9 cellular contexts compared by ENCODE assay signal in the genomic region with DNA sequence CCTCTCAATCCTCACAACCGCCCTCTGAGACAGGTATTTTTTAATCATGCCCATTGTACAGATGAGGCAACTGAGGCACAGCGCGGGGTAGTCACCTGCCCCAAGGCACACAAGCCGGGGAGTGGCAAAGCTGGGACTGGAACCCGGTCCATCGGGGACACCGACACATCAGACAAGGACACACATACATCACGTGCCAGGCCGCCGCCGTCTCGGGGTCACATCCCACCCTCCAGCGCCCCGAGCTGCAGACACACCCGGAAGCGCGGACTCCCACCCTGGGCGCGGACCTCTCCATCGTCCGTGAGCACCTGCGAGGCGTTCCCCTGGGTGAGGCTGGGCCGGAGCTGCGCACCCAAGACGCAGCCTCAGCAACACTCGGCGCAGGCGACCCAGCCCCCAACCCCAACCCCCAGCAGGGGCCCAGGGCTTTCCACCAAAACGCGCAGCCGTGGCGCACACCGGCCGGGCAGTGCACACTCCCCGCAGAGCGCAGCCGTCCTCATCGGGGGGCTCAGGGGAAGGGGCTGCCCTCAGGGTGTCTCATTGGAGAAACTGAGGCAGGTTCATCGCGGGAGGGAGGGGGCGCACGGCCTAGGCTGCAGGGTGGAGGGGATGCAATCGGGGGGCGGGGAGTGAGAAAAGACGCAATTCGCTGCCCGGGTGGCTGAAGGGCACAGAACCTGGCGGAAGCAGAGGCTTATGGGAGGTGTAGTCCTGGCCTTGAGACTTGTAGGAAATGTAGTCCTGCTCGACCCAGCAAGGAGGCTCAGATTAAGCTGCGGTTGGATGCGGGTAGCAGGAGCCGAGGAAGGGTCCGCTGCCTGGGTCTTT. TPM values are rescaled to one million over a fixed set of nuclear protein-coding genes. Genes with fewer than 3 reads are reported as not detected.
A peak's percentile ranks its signal among the peaks of the same experiment; 100 is the strongest.
DNase-seq lines count a peak whose midpoint lies in the region; ATAC-seq and TF ChIP-seq lines count a peak whose summit lies in the region.
"Had no signal": no experiment of that assay in that cellular context is flagged by ENCODE, and none has a peak within 500 bp of the region (broad histone marks: within the 10 kb centered on the region; RNA-seq: fewer than 3 reads in every experiment).

No MANE protein-coding gene starts in this region.

- POLR2A ChIA-PET in activated CD8-positive, alpha-beta T cell treated with anti-CD3 and anti-CD28 coated beads, Interleukin-2, amount 10 ng/mL, durations not matched to agents 7 days and 5 days (lab: Charles Lee): interaction anchor here (0.5 kb wide), 1 partner anchor 1164 kb away, joined by 3 read pairs; a partner anchor contains a TSS

- H3K9me3 Mint-ChIP-seq in activated CD8-positive, alpha-beta T cell treated with anti-CD3 and anti-CD28 coated beads, Interleukin-2, amount 10 ng/mL, durations not matched to agents 7 days and 5 days (ENCODE audit: insufficient read depth): no peaks in the 10 kb centered on the region
- no peaks in the 10 kb centered on the region for H3K9me3 Mint-ChIP-seq in endothelial cell (ENCODE audit: unreplicated experiment)
- H3K9me3 Mint-ChIP-seq: dendritic cell treated with granulocyte-macrophage colony-stimulating factor and Interleukin-4, amounts not matched to agents 40 ng/mL and 50 ng/mL, for 4 days had no signal

- no peak overlapping the region for H3K4me3 Mint-ChIP-seq in activated CD8-positive, alpha-beta T cell treated with anti-CD3 and anti-CD28 coated beads, Interleukin-2, amount 10 ng/mL, durations not matched to agents 7 days and 5 days
- H3K4me3 Mint-ChIP-seq in endothelial cell (ENCODE audit: unreplicated experiment): no peak overlapping the region
- H3K4me3 Mint-ChIP-seq: dendritic cell treated with granulocyte-macrophage colony-stimulating factor and Interleukin-4, amounts not matched to agents 40 ng/mL and 50 ng/mL, for 4 days had no signal

- TF ChIP-seq CTCF in endothelial cell (IDR thresholded peaks at IDR 0.05; ENCODE audit: unreplicated experiment): no peak

- H3K27me3 Mint-ChIP-seq in activated CD8-positive, alpha-beta T cell treated with anti-CD3 and anti-CD28 coated beads, Interleukin-2, amount 10 ng/mL, durations not matched to agents 7 days and 5 days (ENCODE audit: low read depth): no peaks in the 10 kb centered on the region
- peaks cover 11% of the 10 kb centered on the region for H3K27me3 Mint-ChIP-seq in endothelial cell (ENCODE audit: unreplicated experiment)

- no peaks in the 10 kb centered on the region for H3K36me3 Mint-ChIP-seq in activated CD8-positive, alpha-beta T cell treated with anti-CD3 and anti-CD28 coated beads, Interleukin-2, amount 10 ng/mL, durations not matched to agents 7 days and 5 days (ENCODE audit: low read depth)
- no peaks in the 10 kb centered on the region for H3K36me3 Mint-ChIP-seq in endothelial cell (ENCODE audit: low read depth, unreplicated experiment)

- H3K27ac Mint-ChIP-seq in activated CD8-positive, alpha-beta T cell treated with anti-CD3 and anti-CD28 coated beads, Interleukin-2, amount 10 ng/mL, durations not matched to agents 7 days and 5 days: no peak overlapping the region
- H3K27ac Mint-ChIP-seq in endothelial cell (ENCODE audit: unreplicated experiment): no peak overlapping the region
- H3K27ac Mint-ChIP-seq: dendritic cell treated with granulocyte-macrophage colony-stimulating factor and Interleukin-4, amounts not matched to agents 40 ng/mL and 50 ng/mL, for 4 days had no signal

- CTCF ChIA-PET in activated CD8-positive, alpha-beta T cell treated with anti-CD3 and anti-CD28 coated beads, Interleukin-2, amount 10 ng/mL, durations not matched to agents 7 days and 5 days (lab: Charles Lee): interaction anchor here (1.4 to 3.5 kb wide), 4 partner anchors 8 to 95 kb away, joined by 3 to 18 read pairs (median 6); no protein-coding TSS in a partner anchor

- peak; percentile 54 for ATAC-seq in HG03460 (IDR thresholded peaks at IDR 0.05; ENCODE audit: unreplicated experiment)
- ATAC-seq in activated CD8-positive, alpha-beta T cell treated with anti-CD3 and anti-CD28 coated beads, Interleukin-2, amount 10 ng/mL, durations not matched to agents 7 days and 5 days: peak; percentile 78

- DNase-seq in DMS153 (lab: John Stamatoyannopoulos, UW) (peak; percentile 53), NCI-H82 treated with DMSO at 0.1 percent for 48 hours (lab: John Stamatoyannopoulos, UW; ENCODE audit: unreplicated experiment) (peak; percentile 69), endothelial cell (ENCODE audit: low spot score) (peak; percentile 67), midbrain (lab: John Stamatoyannopoulos, UW) (peak; percentile 85), GOT3 (lab: John Stamatoyannopoulos, UW) (no peak)
- DNase-seq in activated CD8-positive, alpha-beta T cell treated with anti-CD3 and anti-CD28 coated beads, Interleukin-2, amount 10 ng/mL, durations not matched to agents 7 days and 5 days: peak; percentile 86
- peak; percentile 54 to 66 for DNase-seq in stimulated activated CD8-positive, alpha-beta memory T cell treated with anti-CD3 and anti-CD28 coated beads, Interleukin-7, amount 100 ng/mL, for 4 hours (ENCODE audit: low read depth in 2 of 2)

- peaks cover 18% of the 10 kb centered on the region for H3K4me1 Mint-ChIP-seq in activated CD8-positive, alpha-beta T cell treated with anti-CD3 and anti-CD28 coated beads, Interleukin-2, amount 10 ng/mL, durations not matched to agents 7 days and 5 days (ENCODE audit: low read depth)
- H3K4me1 Mint-ChIP-seq in endothelial cell (ENCODE audit: unreplicated experiment): peaks cover 2% of the 10 kb centered on the region

RNA-seq across cellular contexts. Expression of a gene that starts 1.9 kb away (rescaled TPM):
- 1 to 10 TPM; 2.8 to 3.7 TPM for total RNA-seq in activated CD8-positive, alpha-beta T cell treated with anti-CD3 and anti-CD28 coated beads, Interleukin-2, amount 10 ng/mL, durations not matched to agents 7 days and 5 days
- total RNA-seq in endothelial cell (ENCODE audit: unreplicated experiment): 3.0 TPM

RNA-seq across cellular contexts. Expression of a gene that starts 38.5 kb away (rescaled TPM):
- not detected for total RNA-seq in activated CD8-positive, alpha-beta T cell treated with anti-CD3 and anti-CD28 coated beads, Interleukin-2, amount 10 ng/mL, durations not matched to agents 7 days and 5 days
- total RNA-seq in endothelial cell (ENCODE audit: unreplicated experiment): 0.62 TPM

RNA-seq across cellular contexts. Expression of a gene that starts 44.3 kb away (rescaled TPM):
- 10 to 100 TPM; 48.3 to 50.3 TPM for total RNA-seq in activated CD8-positive, alpha-beta T cell treated with anti-CD3 and anti-CD28 coated beads, Interleukin-2, amount 10 ng/mL, durations not matched to agents 7 days and 5 days
- total RNA-seq in endothelial cell (ENCODE audit: unreplicated experiment): 165 TPM

RNA-seq across cellular contexts. Expression of a gene that starts 58.1 kb away (rescaled TPM):
- 1 to 10 TPM; 1.4 to 1.5 TPM for total RNA-seq in activated CD8-positive, alpha-beta T cell treated with anti-CD3 and anti-CD28 coated beads, Interleukin-2, amount 10 ng/mL, durations not matched to agents 7 days and 5 days
- 0.95 TPM for total RNA-seq in endothelial cell (ENCODE audit: unreplicated experiment)
